12 cellular contexts compared by ENCODE assay signal in the genomic region with DNA sequence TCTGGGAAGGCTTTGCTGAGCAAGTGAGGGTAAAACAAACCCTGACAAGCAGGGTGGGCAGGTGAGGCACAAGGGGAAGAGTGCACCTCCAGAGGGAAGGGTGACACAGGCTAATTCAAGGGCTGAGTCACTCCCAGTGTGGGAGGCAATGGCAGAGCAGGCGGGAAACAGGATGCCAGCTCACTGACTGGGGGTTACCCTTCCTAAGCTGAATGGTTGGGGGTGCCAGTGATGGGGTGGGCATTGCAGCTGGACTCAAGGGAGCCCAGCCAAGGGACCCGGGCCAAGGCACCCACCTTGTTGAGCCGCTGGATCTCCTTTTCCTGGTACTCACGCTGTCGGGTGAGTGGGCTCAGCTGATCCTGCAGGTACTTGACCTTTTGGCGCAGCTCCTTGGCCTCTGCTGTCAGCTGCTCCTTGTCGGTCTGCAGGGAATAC. TPM values are rescaled to one million over a fixed set of nuclear protein-coding genes. Genes with fewer than 3 reads are reported as not detected.
DNase-seq lines count a peak whose midpoint lies in the region; ATAC-seq, FAIRE-seq and TF ChIP-seq lines count a peak whose summit lies in the region.
"Had no signal": no experiment of that assay in that cellular context is flagged by ENCODE, and none has a peak within 500 bp of the region (broad histone marks: within the 10 kb centered on the region; RNA-seq: fewer than 3 reads in every experiment).

No MANE protein-coding gene starts in this region.

- no peaks in the 10 kb centered on the region for H3K9me3 Mint-ChIP-seq in activated T-helper 2 cell treated with anti-CD3 and anti-CD28 coated beads, Interferon-gamma antibody, Interleukin-2, Interleukin-4, amounts not matched to agents 10 μg/mL and 5 μg/mL and 100 μg/mL, durations not matched to agents 14 hours and 24 hours and 36 hours
- H3K9me3 Mint-ChIP-seq: mesothelial cell of epicardium had no signal

- peaks cover 89% of the 10 kb centered on the region for H3K36me3 Mint-ChIP-seq in activated T-helper 2 cell treated with anti-CD3 and anti-CD28 coated beads, Interferon-gamma antibody, Interleukin-2, Interleukin-4, amounts not matched to agents 10 μg/mL and 5 μg/mL and 100 μg/mL, durations not matched to agents 14 hours and 24 hours and 36 hours (ENCODE audit: low read depth)

- no peak overlapping the region for H3K9ac ChIP-seq in keratinocyte (ENCODE audit: control insufficient read depth, extremely low read depth, insufficient read depth, low read length)

- FAIRE-seq in H54 (lab: Jason Lieb, UNC) (no peak), keratinocyte (lab: Jason Lieb, UNC) (peak; percentile 26)

- H3K9me3 ChIP-seq in keratinocyte (ENCODE audit: control insufficient read depth, low read depth, low read length): no peaks in the 10 kb centered on the region

- H3K4me1 Mint-ChIP-seq in activated T-helper 2 cell treated with anti-CD3 and anti-CD28 coated beads, Interferon-gamma antibody, Interleukin-2, Interleukin-4, amounts not matched to agents 10 μg/mL and 5 μg/mL and 100 μg/mL, durations not matched to agents 14 hours and 24 hours and 36 hours (ENCODE audit: low read depth): peaks cover 8% of the 10 kb centered on the region
- H3K4me1 Mint-ChIP-seq: mesothelial cell of epicardium had no signal

- H3K4me3 ChIP-seq in keratinocyte (ENCODE audit: control insufficient read depth in 2 of 3, extremely low read depth in 1 of 3, insufficient read depth in 2 of 3, low read depth in 1 of 3, low read length in 3 of 3): no peak overlapping the region

- ATAC-seq in HG03175 (IDR thresholded peaks at IDR 0.05; ENCODE audit: unreplicated experiment) (no peak), GM19397 (IDR thresholded peaks at IDR 0.05; ENCODE audit: unreplicated experiment) (no peak), HG02642 (IDR thresholded peaks at IDR 0.05; ENCODE audit: poor library complexity, unreplicated experiment) (no peak)

- no peaks in the 10 kb centered on the region for H4K20me1 ChIP-seq in keratinocyte (ENCODE audit: control insufficient read depth, extremely low read depth, insufficient read depth, low read length)

- H3K27ac Mint-ChIP-seq in activated T-helper 2 cell treated with anti-CD3 and anti-CD28 coated beads, Interferon-gamma antibody, Interleukin-2, Interleukin-4, amounts not matched to agents 10 μg/mL and 5 μg/mL and 100 μg/mL, durations not matched to agents 14 hours and 24 hours and 36 hours: peak overlapping the region; percentile 46
- H3K27ac Mint-ChIP-seq: mesothelial cell of epicardium had no signal

- no peak overlapping the region for H3K4me3 Mint-ChIP-seq in activated T-helper 2 cell treated with anti-CD3 and anti-CD28 coated beads, Interferon-gamma antibody, Interleukin-2, Interleukin-4, amounts not matched to agents 10 μg/mL and 5 μg/mL and 100 μg/mL, durations not matched to agents 14 hours and 24 hours and 36 hours (ENCODE audit: low read depth)
- H3K4me3 Mint-ChIP-seq: mesothelial cell of epicardium had no signal

- no peak for TF ChIP-seq CTCF in keratinocyte (optimal IDR thresholded peaks at IDR 0.05 in 1 of 3, IDR thresholded peaks at IDR 0.05 in 1 of 3, conservative IDR thresholded peaks at IDR 0.05 in 1 of 3; ENCODE audit: extremely low read depth in 1 of 3, insufficient read depth in 2 of 3, low read length in 3 of 3)

- dilution Hi-C loops in keratinocyte (cut with MboI; ENCODE audit: extremely low pct_ligation_motif_present, low sequenced_read_pairs): no loop called here

- peaks cover 2% of the 10 kb centered on the region for H3K9me1 ChIP-seq in keratinocyte (ENCODE audit: control insufficient read depth, extremely low read depth, insufficient read depth, low read length)

- peaks cover 48 to 81% of the 10 kb centered on the region in 2 experiments for H3K36me3 ChIP-seq in keratinocyte (ENCODE audit: control insufficient read depth in 2 of 2, extremely low read depth in 1 of 2, insufficient read depth in 2 of 2, low read length in 2 of 2)

- H3K4me1 ChIP-seq in keratinocyte (ENCODE audit: control insufficient read depth, extremely low read depth, insufficient read depth, low read length): peaks cover 36% of the 10 kb centered on the region

- no peak overlapping the region for H2AFZ ChIP-seq in keratinocyte (ENCODE audit: control insufficient read depth, low read length)

- H3K79me2 ChIP-seq in keratinocyte (ENCODE audit: control insufficient read depth, insufficient read depth, low read length): no peaks in the 10 kb centered on the region

- H3K27ac ChIP-seq in keratinocyte (ENCODE audit: control insufficient read depth, insufficient read depth, low read length): no peak overlapping the region

- TF ChIP-seq POLR2A in H54 (IDR thresholded peaks at IDR 0.05; ENCODE audit: low read depth, low read length): no peak

- H3K4me2 ChIP-seq in keratinocyte (ENCODE audit: control insufficient read depth, extremely low read depth, insufficient read depth, low read depth, low read length): no peak overlapping the region

- intact Hi-C loops in activated T-helper 2 cell treated with anti-CD3 and anti-CD28 coated beads, Interferon-gamma antibody, Interleukin-2, Interleukin-4, amounts not matched to agents 10 μg/mL and 5 μg/mL and 100 μg/mL, durations not matched to agents 14 hours and 24 hours and 36 hours (cut with micrococcal nuclease): no loop called here

- no peaks in the 10 kb centered on the region for H3K27me3 ChIP-seq in keratinocyte (ENCODE audit: control insufficient read depth, extremely low read depth, insufficient read depth, low read length)

- no peaks in the 10 kb centered on the region for H3K27me3 Mint-ChIP-seq in activated T-helper 2 cell treated with anti-CD3 and anti-CD28 coated beads, Interferon-gamma antibody, Interleukin-2, Interleukin-4, amounts not matched to agents 10 μg/mL and 5 μg/mL and 100 μg/mL, durations not matched to agents 14 hours and 24 hours and 36 hours (ENCODE audit: low read depth)

- peak; percentile 63 for DNase-seq in H54 (ENCODE audit: insufficient read length, low spot score)
- no peak for DNase-seq in activated T-helper 2 cell treated with anti-CD3 and anti-CD28 coated beads, Interferon-gamma antibody, Interleukin-2, Interleukin-4, amounts not matched to agents 10 μg/mL and 5 μg/mL and 100 μg/mL, durations not matched to agents 14 hours and 24 hours and 36 hours (ENCODE audit: low spot score)
- no peak for DNase-seq in keratinocyte (ENCODE audit: low read depth, low spot score)
- DNase-seq in stimulated activated CD4-positive, alpha-beta T cell treated with anti-CD3 and anti-CD28 coated beads, Interleukin-4, amount 100 ng/mL, for 24 hours: peak; percentile 49
- no peak for DNase-seq in amniotic stem cell (lab: John Stamatoyannopoulos, UW)
- DNase-seq: effector memory CD4-positive, alpha-beta T cell; GDM1; NCI-H524 treated with DMSO at 0.1 percent for 48 hours had no signal

RNA-seq across cellular contexts. Expression of a gene that starts 18.4 kb away (rescaled TPM):
- total RNA-seq in activated T-helper 2 cell treated with anti-CD3 and anti-CD28 coated beads, Interferon-gamma antibody, Interleukin-2, Interleukin-4, amounts not matched to agents 10 μg/mL and 5 μg/mL and 100 μg/mL, durations not matched to agents 14 hours and 24 hours and 36 hours: 0.46 TPM in 1 of 2 replicates, not detected in the other
- polyA plus RNA-seq in keratinocyte: 116 to 139 TPM (median 120 TPM) in 3 replicates
- 13.2 TPM for polyA plus RNA-seq in keratinocyte (2011; ENCODE audit: low read depth)
- 136 and 153 TPM in 2 replicates for polyA plus RNA-seq in keratinocyte (2011; cell fraction: cytosol; rRNA removed)
- polyA plus RNA-seq in keratinocyte (2011; cell fraction: nucleus; rRNA removed): 50.9 and 59.3 TPM in 2 replicates
- 55.1 and 80.1 TPM in 2 replicates for polyA plus RNA-seq in keratinocyte (2012; ENCODE audit: low replicate concordance)
- polyA minus RNA-seq in keratinocyte: 81.1 to 249 TPM (median 142 TPM) in 3 replicates
- polyA minus RNA-seq in keratinocyte (2011; cell fraction: cytosol; rRNA and poly(A)+ RNA removed): 69.8 TPM
- polyA minus RNA-seq in keratinocyte (2011; cell fraction: nucleus; rRNA and poly(A)+ RNA removed): 22.4 and 33.4 TPM in 2 replicates

RNA-seq across cellular contexts. Expression of a gene that starts 42.0 kb away (rescaled TPM):
- 473 and 477 TPM in 2 replicates for total RNA-seq in activated T-helper 2 cell treated with anti-CD3 and anti-CD28 coated beads, Interferon-gamma antibody, Interleukin-2, Interleukin-4, amounts not matched to agents 10 μg/mL and 5 μg/mL and 100 μg/mL, durations not matched to agents 14 hours and 24 hours and 36 hours
- 43.4 to 98.3 TPM (median 47.9 TPM) in 3 replicates for polyA plus RNA-seq in keratinocyte
- polyA plus RNA-seq in keratinocyte (2011; ENCODE audit: low read depth): 188 TPM
- 71.4 and 109 TPM in 2 replicates for polyA plus RNA-seq in keratinocyte (2011; cell fraction: cytosol; rRNA removed)
- polyA plus RNA-seq in keratinocyte (2011; cell fraction: nucleus; rRNA removed): 67.6 and 70.0 TPM in 2 replicates
- 63.7 and 120 TPM in 2 replicates for polyA plus RNA-seq in keratinocyte (2012; ENCODE audit: low replicate concordance)
- polyA minus RNA-seq in keratinocyte: 82.8 to 116 TPM (median 88.8 TPM) in 3 replicates
- 146 TPM for polyA minus RNA-seq in keratinocyte (2011; cell fraction: cytosol; rRNA and poly(A)+ RNA removed)
- polyA minus RNA-seq in keratinocyte (2011; cell fraction: nucleus; rRNA and poly(A)+ RNA removed): 54.0 and 61.1 TPM in 2 replicates

Comparison
In these comparisons a context has a peak if more than half of its experiments do, and no peak if none do; other contexts are left out.
1. DNase-seq: peak in H54 (single experiment) and stimulated activated CD4-positive, alpha-beta T cell treated with anti-CD3 and anti-CD28 coated beads, Interleukin-4, amount 100 ng/mL, for 24 hours (single experiment); none in activated T-helper 2 cell treated with anti-CD3 and anti-CD28 coated beads, Interferon-gamma antibody, Interleukin-2, Interleukin-4, amounts not matched to agents 10 μg/mL and 5 μg/mL and 100 μg/mL, durations not matched to agents 14 hours and 24 hours and 36 hours (single experiment), keratinocyte (single experiment) and amniotic stem cell (single experiment).